24 cellular contexts compared by ENCODE assay signal in the genomic region with DNA sequence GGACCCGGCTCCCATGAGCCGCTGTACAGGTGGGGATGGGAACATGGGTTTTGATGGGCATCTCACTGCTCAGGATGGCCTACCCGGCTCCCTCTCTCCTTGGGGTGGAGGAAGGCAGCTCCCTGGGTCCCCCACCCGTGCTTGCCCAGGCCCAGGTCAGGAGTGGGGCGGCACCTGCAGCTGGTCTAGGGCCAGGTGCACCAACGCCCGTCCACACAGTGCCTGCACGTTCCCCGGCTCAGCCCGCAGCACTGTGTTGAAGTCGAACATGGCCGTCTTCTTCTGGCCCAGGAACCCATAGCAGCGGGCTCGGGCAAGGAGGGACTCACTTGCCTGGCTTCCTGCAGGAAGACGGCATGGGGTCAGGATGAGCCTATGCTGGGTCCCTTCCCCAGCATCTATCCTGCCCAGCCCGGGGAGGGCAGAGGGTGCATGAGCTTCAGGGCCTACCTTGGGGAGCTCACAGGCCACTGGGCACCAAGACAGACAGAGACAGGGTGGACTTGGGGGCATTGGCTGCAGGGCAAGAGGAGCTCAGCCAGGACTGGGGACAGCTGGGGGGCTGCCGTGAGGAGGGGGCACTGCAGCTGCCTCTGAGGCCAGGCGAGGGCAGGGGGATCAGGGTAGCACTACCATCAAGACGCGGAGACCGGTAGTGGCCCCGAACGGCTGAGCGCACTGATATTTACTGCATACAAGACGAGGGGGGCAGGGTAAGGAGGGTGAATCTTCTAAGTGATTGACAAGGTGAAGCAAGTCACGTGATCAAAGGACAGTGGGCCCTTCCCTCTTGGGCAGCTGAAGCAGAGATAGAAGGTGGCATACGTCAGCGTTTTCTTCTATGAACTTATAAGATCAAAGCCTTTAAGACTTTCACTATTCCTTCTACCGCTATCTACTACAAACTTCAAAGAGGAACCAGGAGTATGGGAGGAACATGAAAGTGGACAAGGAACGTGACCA. TPM values are rescaled to one million over a fixed set of nuclear protein-coding genes. Genes with fewer than 3 reads are reported as not detected.
DNase-seq lines count a peak whose midpoint lies in the region; ATAC-seq, FAIRE-seq and TF ChIP-seq lines count a peak whose summit lies in the region.
"Had no signal": no experiment of that assay in that cellular context is flagged by ENCODE, and none has a peak within 500 bp of the region (broad histone marks: within the 10 kb centered on the region; RNA-seq: fewer than 3 reads in every experiment).

No MANE protein-coding gene starts in this region.

- H3K4me3 Mint-ChIP-seq in activated T-helper 1 cell treated with anti-CD3 and anti-CD28 coated beads, Interleukin-12 subunit alpha, Interleukin-12 subunit beta, Interleukin-2, Interleukin-4 antibody, amounts not matched to agents 30 ng/mL and 10 ng/mL and 1 ng/mL, durations not matched to agents 14 hours and 24 hours and 36 hours: no peak overlapping the region
- H3K4me3 Mint-ChIP-seq: activated CD4-positive, alpha-beta T cell treated with anti-CD3 and anti-CD28 coated beads for 36 hours; CD4-positive, alpha-beta T cell; stimulated activated naive CD8-positive, alpha-beta T cell treated with anti-CD3 and anti-CD28 coated beads, Interleukin-15, Interleukin-2, amounts not matched to agents 100 ng/mL and 50 ng/mL, for 24 hours had no signal

- peaks cover 21% of the 10 kb centered on the region for H3K9me3 Mint-ChIP-seq in activated T-helper 1 cell treated with anti-CD3 and anti-CD28 coated beads, Interleukin-12 subunit alpha, Interleukin-12 subunit beta, Interleukin-2, Interleukin-4 antibody, amounts not matched to agents 30 ng/mL and 10 ng/mL and 1 ng/mL, durations not matched to agents 14 hours and 24 hours and 36 hours

- no peaks in the 10 kb centered on the region for H3K36me3 Mint-ChIP-seq in activated T-helper 1 cell treated with anti-CD3 and anti-CD28 coated beads, Interleukin-12 subunit alpha, Interleukin-12 subunit beta, Interleukin-2, Interleukin-4 antibody, amounts not matched to agents 30 ng/mL and 10 ng/mL and 1 ng/mL, durations not matched to agents 14 hours and 24 hours and 36 hours (ENCODE audit: low read depth)

- intact Hi-C loops in kidney (cut with DNase I) (no loop called here), posterior vena cava (cut with DNase I) (no loop called here)
- intact Hi-C loops in activated T-helper 1 cell treated with anti-CD3 and anti-CD28 coated beads, Interleukin-12 subunit alpha, Interleukin-12 subunit beta, Interleukin-2, Interleukin-4 antibody, amounts not matched to agents 30 ng/mL and 10 ng/mL and 1 ng/mL, durations not matched to agents 14 hours and 24 hours and 36 hours (cut with micrococcal nuclease): no loop called here

- H3K27ac ChIP-seq in RWPE2 (ENCODE audit: poor library complexity, severe bottlenecking) (no peak overlapping the region), kidney (ENCODE audit: low read depth in 2 of 2, low read length in 2 of 2) (no peak overlapping the region)

- peak; percentile 42 for DNase-seq in activated CD8-positive, alpha-beta memory T cell treated with anti-CD3 and anti-CD28 coated beads for 24 hours
- DNase-seq in activated CD8-positive, alpha-beta memory T cell treated with anti-CD3 and anti-CD28 coated beads, Interleukin-2, amount 50 U/mL, for 4 hours: no peak
- DNase-seq in RWPE2 (ENCODE audit: low spot score): peak; percentile 50
- DNase-seq in kidney: peak; percentile 66
- DNase-seq in posterior vena cava (ENCODE audit: low spot score): peak; percentile 48
- DNase-seq in DMS 273 treated with DMSO at 0.1 percent for 48 hours (lab: John Stamatoyannopoulos, UW): no peak
- DNase-seq in activated T-helper 1 cell treated with anti-CD3 and anti-CD28 coated beads, Interleukin-12 subunit alpha, Interleukin-12 subunit beta, Interleukin-2, Interleukin-4 antibody, amounts not matched to agents 30 ng/mL and 10 ng/mL and 1 ng/mL, durations not matched to agents 14 hours and 24 hours and 36 hours (ENCODE audit: low spot score): no peak
- DNase-seq: activated CD4-positive, alpha-beta T cell treated with anti-CD3 and anti-CD28 coated beads for 36 hours; activated gamma-delta T cell; EL; Karpas-422; mucosa of descending colon; NCI-H1436; NCI-H2107; NCI-H82 had no signal

- no peak for TF ChIP-seq CTCF in RWPE2 (IDR thresholded peaks at IDR 0.05; ENCODE audit: poor library complexity, severe bottlenecking)
- TF ChIP-seq CTCF in kidney (IDR thresholded peaks at IDR 0.05; ENCODE audit: borderline replicate concordance, extremely low read depth, insufficient read depth): no peak

- ATAC-seq in RWPE2 (ENCODE audit: low read depth) (no peak), GM18511 (IDR thresholded peaks at IDR 0.05; ENCODE audit: unreplicated experiment) (no peak)
- ATAC-seq: activated CD4-positive, alpha-beta T cell treated with anti-CD3 and anti-CD28 coated beads for 36 hours; mucosa of descending colon had no signal

- peaks cover 14% of the 10 kb centered on the region for H3K27me3 Mint-ChIP-seq in activated T-helper 1 cell treated with anti-CD3 and anti-CD28 coated beads, Interleukin-12 subunit alpha, Interleukin-12 subunit beta, Interleukin-2, Interleukin-4 antibody, amounts not matched to agents 30 ng/mL and 10 ng/mL and 1 ng/mL, durations not matched to agents 14 hours and 24 hours and 36 hours (ENCODE audit: insufficient read depth)
- H3K27me3 Mint-ChIP-seq: progenitor cell of endocrine pancreas had no signal

- H3K4me1 ChIP-seq in RWPE2 (ENCODE audit: insufficient read depth, poor library complexity, severe bottlenecking) (no peaks in the 10 kb centered on the region), kidney (ENCODE audit: control insufficient read depth in 1 of 2, insufficient read depth in 1 of 2, low read depth in 1 of 2, low read length in 2 of 2) (no peaks in the 10 kb centered on the region)

- no peaks in the 10 kb centered on the region for H3K27me3 ChIP-seq in RWPE2 (ENCODE audit: insufficient read depth, poor library complexity, severe bottlenecking)

- no peak for FAIRE-seq in kidney (lab: Jason Lieb, UNC)
- FAIRE-seq: GM12891, H1, islet of Langerhans had no signal

- H3K4me3 ChIP-seq in RWPE2 (ENCODE audit: severe bottlenecking): no peak overlapping the region
- H3K4me3 ChIP-seq in kidney (ENCODE audit: low read length in 2 of 2): no peak overlapping the region
- H3K4me3 ChIP-seq: lung, mucosa of descending colon had no signal

- peaks cover 5% of the 10 kb centered on the region for H3K9me3 ChIP-seq in RWPE2 (ENCODE audit: severe bottlenecking)
- peaks cover 2 to 14% of the 10 kb centered on the region in 2 donors for H3K9me3 ChIP-seq in kidney (ENCODE audit: control insufficient read depth in 1 of 2, low read length in 2 of 2)

- H3K4me1 Mint-ChIP-seq in activated T-helper 1 cell treated with anti-CD3 and anti-CD28 coated beads, Interleukin-12 subunit alpha, Interleukin-12 subunit beta, Interleukin-2, Interleukin-4 antibody, amounts not matched to agents 30 ng/mL and 10 ng/mL and 1 ng/mL, durations not matched to agents 14 hours and 24 hours and 36 hours (ENCODE audit: low read depth): peaks cover 5% of the 10 kb centered on the region

- no peak overlapping the region for H3K27ac Mint-ChIP-seq in activated T-helper 1 cell treated with anti-CD3 and anti-CD28 coated beads, Interleukin-12 subunit alpha, Interleukin-12 subunit beta, Interleukin-2, Interleukin-4 antibody, amounts not matched to agents 30 ng/mL and 10 ng/mL and 1 ng/mL, durations not matched to agents 14 hours and 24 hours and 36 hours
- H3K27ac Mint-ChIP-seq: activated CD4-positive, alpha-beta T cell treated with anti-CD3 and anti-CD28 coated beads for 36 hours; CD4-positive, alpha-beta T cell; progenitor cell of endocrine pancreas; stimulated activated naive CD8-positive, alpha-beta T cell treated with anti-CD3 and anti-CD28 coated beads, Interleukin-15, Interleukin-2, amounts not matched to agents 100 ng/mL and 50 ng/mL, for 24 hours had no signal

- H3K36me3 ChIP-seq in RWPE2 (ENCODE audit: low read depth): no peaks in the 10 kb centered on the region
- H3K36me3 ChIP-seq in kidney (ENCODE audit: control insufficient read depth in 1 of 2, insufficient read depth in 2 of 2, low read length in 2 of 2): no peaks in the 10 kb centered on the region

- H3K9ac ChIP-seq in kidney (ENCODE audit: low read length in 2 of 2): no peak overlapping the region

RNA-seq across cellular contexts. Expression of gene TTC34, which starts 17.8 kb away (rescaled TPM):
- total RNA-seq in kidney: 2.4 TPM
- 0.15 TPM for polyA plus RNA-seq in kidney (ENCODE audit: insufficient read depth, low read depth, low replicate concordance)
- total RNA-seq in posterior vena cava: under 1 TPM; 0.24 to 0.46 TPM
- 1.7 and 1.8 TPM in 2 replicates for total RNA-seq in activated T-helper 1 cell treated with anti-CD3 and anti-CD28 coated beads, Interleukin-12 subunit alpha, Interleukin-12 subunit beta, Interleukin-2, Interleukin-4 antibody, amounts not matched to agents 30 ng/mL and 10 ng/mL and 1 ng/mL, durations not matched to agents 14 hours and 24 hours and 36 hours
- total RNA-seq: A172 had no signal

Comparison
In these comparisons a context has a peak if more than half of its experiments do, and no peak if none do; other contexts are left out.
1. DNase-seq: peak in activated CD8-positive, alpha-beta memory T cell treated with anti-CD3 and anti-CD28 coated beads for 24 hours (single experiment), RWPE2 (single experiment), kidney (single experiment) and posterior vena cava (single experiment); none in activated CD8-positive, alpha-beta memory T cell treated with anti-CD3 and anti-CD28 coated beads, Interleukin-2, amount 50 U/mL, for 4 hours (single experiment), DMS 273 treated with DMSO at 0.1 percent for 48 hours (single experiment) and activated T-helper 1 cell treated with anti-CD3 and anti-CD28 coated beads, Interleukin-12 subunit alpha, Interleukin-12 subunit beta, Interleukin-2, Interleukin-4 antibody, amounts not matched to agents 30 ng/mL and 10 ng/mL and 1 ng/mL, durations not matched to agents 14 hours and 24 hours and 36 hours (single experiment).